In genomic region chr4:47031011-47031678, GRCh38 we compare ENCODE assay signal across 8 cellular contexts. TPM values are rescaled to one million over a fixed set of nuclear protein-coding genes. Genes with fewer than 3 reads are reported as not detected.
DNase-seq lines count a peak whose midpoint lies in the region; ATAC-seq and TF ChIP-seq lines count a peak whose summit lies in the region.

Gene GABRB1 (plus strand): TSS chr4:47031567.

- H3K9me3 ChIP-seq in adrenal gland (replicated peaks in 1 of 3), result no peaks in the 10 kb centered on the region
- no peaks in the 10 kb centered on the region for H3K9me3 ChIP-seq in neuron (ENCODE audit: low read length)

- DNase-seq in COLO668 (lab: John Stamatoyannopoulos, UW; ENCODE audit: unreplicated experiment), result peak; percentile 47
- peak; percentile 64 for DNase-seq in M059J (ENCODE audit: low read depth)
- DNase-seq in adrenal gland, result peak in 6 of 7 donors; percentile 24 to 58 (median 37)
- peak; percentile 71 for DNase-seq in Right ventricle myocardium superior
- no peak for DNase-seq in ureter (ENCODE audit: low spot score)

- H3K27me3 ChIP-seq in adrenal gland, result peaks cover 9% of the 10 kb centered on the region
- peaks cover 20% of the 10 kb centered on the region for H3K27me3 ChIP-seq in neuron (ENCODE audit: insufficient read depth, low read length)

- ATAC-seq in Right ventricle myocardium superior (ENCODE audit: poor library complexity) (peak; percentile 76), HG03521 (IDR thresholded peaks at IDR 0.05; ENCODE audit: unreplicated experiment) (no peak), GM19328 (IDR thresholded peaks at IDR 0.05; ENCODE audit: unreplicated experiment) (no peak)

- H3K36me3 ChIP-seq in adrenal gland (replicated peaks in 1 of 2) (no peaks in the 10 kb centered on the region), neuron (ENCODE audit: insufficient read depth, low read length) (no peaks in the 10 kb centered on the region)

- peak within 1 kb of the TSS; percentile 36 for H2AFZ ChIP-seq in neuron (ENCODE audit: low read depth, low read length)

- H3K4me1 ChIP-seq in adrenal gland (replicated peaks in 1 of 2), result no peaks in the 10 kb centered on the region
- H3K4me1 ChIP-seq in neuron (ENCODE audit: insufficient read depth, low read length), result peaks cover 7% of the 10 kb centered on the region

- intact Hi-C loops in adrenal gland (cut with DNase I) (no loop called here), Right ventricle myocardium superior (cut with DNase I) (loop anchor here (5.0 to 10.0 kb wide), 2 partner anchors 96 to 189 kb away; no protein-coding TSS in a partner anchor)

- TF ChIP-seq POLR2A in adrenal gland (IDR thresholded peaks at IDR 0.05), result no peak

- WGBS in adrenal gland, 4 donors, result 2 to 6% (median 4%) methylated on average over 19 to 20 of the region's 20 CpGs

- H3K27ac ChIP-seq in adrenal gland, result no peak within 1 kb of the TSS

- TF ChIP-seq CTCF in adrenal gland (IDR thresholded peaks at IDR 0.05), result no peak

- H3K4me3 ChIP-seq in adrenal gland (peak within 1 kb of the TSS in 1 of 4 donors; percentile 44), neuron (ENCODE audit: low read length) (peak within 1 kb of the TSS; percentile 52)

RNA-seq across cellular contexts. Expression of gene GABRB1, which starts in this region (rescaled TPM):
- total RNA-seq in M059J (2014; rRNA removed; shearing (Covaris generic)), result 1.5 and 4.3 TPM in 2 replicates
- total RNA-seq in adrenal gland (under 1 TPM in 2 of 8 donors, not detected in 6; 0.67 to 0.69 TPM), Right ventricle myocardium superior (1.1 TPM), ureter (not detected)
- polyA plus RNA-seq in adrenal gland, result under 1 TPM in 1 of 3 donors, not detected in 2; 0.29 TPM

Comparison
In these comparisons a context has a peak if more than half of its experiments do, and no peak if none do; other contexts are left out.
1. Peak in DNase-seq in adrenal gland; RNA of the gene not detected or under 1 TPM.